ENCODE assay signal across 8 cellular contexts in the genomic region with DNA sequence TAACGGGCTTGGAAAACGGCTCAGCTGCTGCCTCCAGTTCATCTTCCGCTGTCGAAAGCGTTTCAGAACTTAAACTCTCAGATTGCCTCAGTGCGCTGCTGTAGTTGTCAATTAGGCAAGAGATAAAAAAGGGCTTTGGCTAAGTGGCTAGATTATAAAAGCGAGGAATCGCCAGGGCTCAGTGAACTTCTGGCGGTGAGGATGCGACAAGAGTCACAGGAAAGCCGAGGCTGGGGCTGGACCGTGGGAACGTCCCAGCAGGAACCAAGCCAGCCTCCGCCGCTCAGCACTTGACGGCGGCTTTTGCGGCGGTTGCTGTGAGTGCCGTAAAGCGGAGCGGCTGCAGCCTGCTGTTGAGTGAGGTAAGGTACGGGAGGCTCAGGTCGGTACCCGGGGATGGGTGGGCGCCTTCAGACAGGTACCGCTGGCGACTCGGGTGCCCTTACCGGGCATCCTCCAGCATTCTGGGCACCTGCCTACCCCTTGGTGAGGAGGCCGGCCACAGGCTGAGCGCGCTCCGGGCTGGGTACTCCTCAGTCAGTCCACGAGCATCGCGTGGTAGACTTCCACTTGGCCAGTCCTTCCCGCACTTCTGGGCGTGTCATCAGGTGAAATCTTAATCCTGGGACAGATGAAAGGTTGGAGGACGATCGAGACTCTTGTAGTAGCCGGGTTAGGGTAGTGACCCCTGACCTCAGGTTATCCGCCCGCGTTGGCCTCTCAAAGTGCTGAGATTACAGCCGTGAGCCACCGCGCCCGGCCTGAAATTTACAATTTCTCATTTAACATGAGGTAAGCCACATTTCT. TPM values are rescaled to one million over a fixed set of nuclear protein-coding genes. Genes with fewer than 3 reads are reported as not detected.
DNase-seq lines count a peak whose midpoint lies in the region; ATAC-seq and TF ChIP-seq lines count a peak whose summit lies in the region.

A gene (plus strand): TSS at position 328 of the 807 bp plus-strand sequence. CDS start 16,902 bp downstream, outside the sequence.

- H3K9me3 ChIP-seq in right lobe of liver = peaks cover 0 to 4% (median 0%) of the 10 kb centered on the region in 4 donors

- peak within 1 kb of the TSS in 2 of 3 donors; percentile 32 to 69 for H3K27ac ChIP-seq in right lobe of liver

- ATAC-seq in HG03457 (IDR thresholded peaks at IDR 0.05; ENCODE audit: unreplicated experiment) (peak; percentile 93), right lobe of liver (peak; percentile 98 to 100 (median 99))

- intact Hi-C loops in right lobe of liver (cut with DNase I) = no loop called here

- peak within 1 kb of the TSS; percentile 72 to 95 (median 88) for H3K4me3 ChIP-seq in right lobe of liver

- 1% methylated on average over 27 of the region's 49 CpGs for WGBS in right lobe of liver (ENCODE audit: insufficient coverage, low coverage, low lambda C conversion rate, missing lambda C conversion rate)

- H3K27me3 ChIP-seq in right lobe of liver = no peaks in the 10 kb centered on the region

- TF ChIP-seq CTCF in right lobe of liver (IDR thresholded peaks at IDR 0.05) = no peak

- peaks cover 0 to 6% (median 0%) of the 10 kb centered on the region in 4 donors for H3K4me1 ChIP-seq in right lobe of liver

- H3K36me3 ChIP-seq in right lobe of liver = no peaks in the 10 kb centered on the region

- peak; percentile 33 to 83 (median 76) for DNase-seq in C1 segment of cervical spinal cord (lab: John Stamatoyannopoulos, UW)
- DNase-seq in GM19240 (ENCODE audit: insufficient read length, low spot score) = peak; percentile 67
- DNase-seq in NCI-H69 (lab: John Stamatoyannopoulos, UW) = peak; percentile 95
- DNase-seq in activated CD4-positive, alpha-beta T cell treated with anti-CD3 and anti-CD28 coated beads, Interleukin-2, amount 50 U/mL, for 24 hours (ENCODE audit: low read depth in 1 of 2, low spot score in 1 of 2) = peak; percentile 49 to 72
- peak; percentile 68 to 91 for DNase-seq in dermis microvascular lymphatic vessel endothelial cell (ENCODE audit: low read depth in 2 of 2)
- peak; percentile 90 to 93 (median 93) for DNase-seq in right lobe of liver
- peak; percentile 79 to 81 for DNase-seq in stimulated activated CD4-positive, alpha-beta T cell treated with anti-CD3 and anti-CD28 coated beads, Interleukin-4, amount 100 ng/mL, for 4 hours

- peak; percentile 37 for TF ChIP-seq POLR2A in right lobe of liver (IDR thresholded peaks at IDR 0.05)

RNA-seq across cellular contexts. Expression of the gene that starts here (rescaled TPM):
- 7.7 and 9.2 TPM in 2 replicates for total RNA-seq in dermis microvascular lymphatic vessel endothelial cell
- total RNA-seq in right lobe of liver = 1 to 10 TPM; 4.5 to 9.8 (median 7.2) TPM

Comparison
In these comparisons a context has a peak if more than half of its experiments do, and no peak if none do; other contexts are left out.
1. Peak in every context shown above with its lines: DNase-seq, ATAC-seq, H3K4me3 ChIP-seq and H3K27ac ChIP-seq.